In genomic region chr4:111046811-111047210, GRCh38 we compare ENCODE assay signal across 28 cellular contexts.
DNase-seq lines count a peak whose midpoint lies in the region; ATAC-seq and TF ChIP-seq lines count a peak whose summit lies in the region.
"Had no signal": no experiment of that assay in that cellular context is flagged by ENCODE, and none has a peak within 500 bp of the region (broad histone marks: within the 10 kb centered on the region; RNA-seq: fewer than 3 reads in every experiment).

No MANE protein-coding gene starts in this region.

- H3K4me1 ChIP-seq in MM.1S (ENCODE audit: low read length) (no peaks in the 10 kb centered on the region), neural progenitor cell (no peaks in the 10 kb centered on the region)
- H3K4me1 ChIP-seq: adrenal gland; BLaER1 treated with 17β-estradiol and CSF1 and Interleukin-3, amounts not matched to agents 10 nM and 100 nM; gastroesophageal sphincter; right lobe of liver had no signal

- POLR2A ChIA-PET in GM10248 (lab: Yijun Ruan, JAX) = no interaction called here

- CTCF ChIA-PET in GM10248 (lab: Yijun Ruan, JAX) = no interaction called here

- H3K9me3 ChIP-seq in MM.1S (replicated peaks; ENCODE audit: insufficient read depth, low read length) (no peaks in the 10 kb centered on the region), neural progenitor cell (ENCODE audit: low read depth) (no peaks in the 10 kb centered on the region)
- H3K9me3 ChIP-seq: adrenal gland, right lobe of liver had no signal

- no peaks in the 10 kb centered on the region for H3K27me3 Mint-ChIP-seq in neural progenitor cell (ENCODE audit: insufficient read depth, low read depth)
- H3K27me3 Mint-ChIP-seq: brain had no signal

- no peak overlapping the region for H3K27ac ChIP-seq in MM.1S (ENCODE audit: low read length)
- H3K27ac ChIP-seq in neural progenitor cell = no peak overlapping the region
- H3K27ac ChIP-seq: adrenal gland; BLaER1 treated with 17β-estradiol and CSF1 and Interleukin-3, amounts not matched to agents 10 nM and 100 nM; dorsolateral prefrontal cortex; gastroesophageal sphincter; right lobe of liver; RWPE1 had no signal

- peak; percentile 83 for DNase-seq in glomerular visceral epithelial cell (ENCODE audit: extremely low spot score)
- DNase-seq in MM.1S = no peak
- DNase-seq in neural progenitor cell (ENCODE audit: low spot score) = no peak
- no peak for DNase-seq in NOMO-1 (lab: John Stamatoyannopoulos, UW; ENCODE audit: unreplicated experiment in 2 of 2)
- no peak for DNase-seq in GM10248 (ENCODE audit: extremely low spot score)
- DNase-seq: activated CD4-positive, CD25-positive, alpha-beta regulatory T cell; activated naive CD4-positive, alpha-beta T cell treated with anti-CD3 and anti-CD28 coated beads for 36 hours; adrenal gland; cerebellar nuclear complex; COR-L47; dorsolateral prefrontal cortex; hypothalamus; KG1; NCI-H1417; NCI-H2081; NCI-H345; NCI-H748 treated with DMSO at 0.1 percent for 48 hours; right lobe of liver; stimulated activated CD4-positive, alpha-beta T cell treated with anti-CD3 and anti-CD28 coated beads, Interleukin-12 subunit alpha, Interleukin-12 subunit beta, amount 100 ng/mL, for 4 hours; stimulated activated CD4-positive, alpha-beta T cell treated with anti-CD3 and anti-CD28 coated beads, Interleukin-4, amount 100 ng/mL, for 1 hour; T-helper 1 cell had no signal

- no peaks in the 10 kb centered on the region for H3K9me2 ChIP-seq in MM.1S (replicated peaks; ENCODE audit: insufficient read depth, low read length)

- no peaks in the 10 kb centered on the region for H3K4me1 Mint-ChIP-seq in neural progenitor cell
- H3K4me1 Mint-ChIP-seq: brain had no signal

- H3K4me3 Mint-ChIP-seq in neural progenitor cell = no peak overlapping the region
- H3K4me3 Mint-ChIP-seq: activated naive CD4-positive, alpha-beta T cell treated with anti-CD3 and anti-CD28 coated beads for 36 hours; brain; type B pancreatic cell had no signal

- peaks cover 4% of the 10 kb centered on the region for H3K9me3 Mint-ChIP-seq in neural progenitor cell
- H3K9me3 Mint-ChIP-seq: type B pancreatic cell had no signal

- no peak overlapping the region for H3K9ac ChIP-seq in MM.1S (ENCODE audit: low read length)
- H3K9ac ChIP-seq in neural progenitor cell = no peak overlapping the region
- H3K9ac ChIP-seq: BLaER1 treated with 17β-estradiol and CSF1 and Interleukin-3, amounts not matched to agents 10 nM and 100 nM had no signal

- no peaks in the 10 kb centered on the region for H3F3A ChIP-seq in MM.1S (ENCODE audit: insufficient read depth, low read length)
- H3F3A ChIP-seq in neural progenitor cell (ENCODE audit: low read depth) = no peaks in the 10 kb centered on the region

- no peak for TF ChIP-seq CTCF in MM.1S (IDR thresholded peaks at IDR 0.05; ENCODE audit: low read length)
- TF ChIP-seq CTCF in neural progenitor cell (IDR thresholded peaks at IDR 0.05) = no peak
- no peak for TF ChIP-seq CTCF in GM10248 (IDR thresholded peaks at IDR 0.05; ENCODE audit: control extremely low read depth, extremely low read depth, low read depth, missing control alignments)

- H3K36me3 Mint-ChIP-seq in neural progenitor cell = no peaks in the 10 kb centered on the region
- H3K36me3 Mint-ChIP-seq: brain, type B pancreatic cell had no signal

- no peaks in the 10 kb centered on the region for H3K27me3 ChIP-seq in MM.1S (replicated peaks; ENCODE audit: insufficient read depth, low read length)
- no peaks in the 10 kb centered on the region for H3K27me3 ChIP-seq in neural progenitor cell
- H3K27me3 ChIP-seq: adrenal gland; BLaER1 treated with 17β-estradiol and CSF1 and Interleukin-3, amounts not matched to agents 10 nM and 100 nM; gastroesophageal sphincter; right lobe of liver had no signal

- H2AFZ ChIP-seq in MM.1S (ENCODE audit: low read length) (no peak overlapping the region), neural progenitor cell (replicated peaks) (no peak overlapping the region)

- no peaks in the 10 kb centered on the region for H3K79me2 ChIP-seq in MM.1S (ENCODE audit: low read length)
- H3K79me2 ChIP-seq in neural progenitor cell (ENCODE audit: low read depth) = no peaks in the 10 kb centered on the region

- H3K4me2 ChIP-seq in MM.1S (ENCODE audit: low read depth, low read length) = no peak overlapping the region
- H3K4me2 ChIP-seq in neural progenitor cell = no peak overlapping the region
- H3K4me2 ChIP-seq: BLaER1 treated with 17β-estradiol and CSF1 and Interleukin-3, amounts not matched to agents 10 nM and 100 nM had no signal

- ATAC-seq in GM18909 (IDR thresholded peaks at IDR 0.05; ENCODE audit: poor library complexity, unreplicated experiment) = peak; percentile 91
- peak; percentile 67 for ATAC-seq in HG03159 (IDR thresholded peaks at IDR 0.05; ENCODE audit: unreplicated experiment)
- ATAC-seq: gastroesophageal sphincter, right lobe of liver had no signal

- H3K27ac Mint-ChIP-seq in neural progenitor cell = no peak overlapping the region
- H3K27ac Mint-ChIP-seq: activated naive CD4-positive, alpha-beta T cell treated with anti-CD3 and anti-CD28 coated beads for 36 hours; brain; type B pancreatic cell had no signal

- H4K20me1 ChIP-seq in MM.1S (ENCODE audit: insufficient read depth, low read length) (no peaks in the 10 kb centered on the region), neural progenitor cell (ENCODE audit: low read depth) (no peaks in the 10 kb centered on the region)
- H4K20me1 ChIP-seq: BLaER1 treated with 17β-estradiol and CSF1 and Interleukin-3, amounts not matched to agents 10 nM and 100 nM had no signal

- H3K4me3 ChIP-seq in MM.1S (ENCODE audit: low read length) (no peak overlapping the region), neural progenitor cell (no peak overlapping the region)
- H3K4me3 ChIP-seq: adrenal gland; BLaER1 treated with 17β-estradiol and CSF1 and Interleukin-3, amounts not matched to agents 10 nM and 100 nM; dorsolateral prefrontal cortex; gastroesophageal sphincter; right lobe of liver had no signal

- H3K36me3 ChIP-seq in MM.1S (replicated peaks; ENCODE audit: insufficient read depth, low read length) (no peaks in the 10 kb centered on the region), neural progenitor cell (no peaks in the 10 kb centered on the region)
- H3K36me3 ChIP-seq: adrenal gland; BLaER1 treated with 17β-estradiol and CSF1 and Interleukin-3, amounts not matched to agents 10 nM and 100 nM; gastroesophageal sphincter; right lobe of liver had no signal
